ENCODE assay signal across 13 cellular contexts in the genomic region with DNA sequence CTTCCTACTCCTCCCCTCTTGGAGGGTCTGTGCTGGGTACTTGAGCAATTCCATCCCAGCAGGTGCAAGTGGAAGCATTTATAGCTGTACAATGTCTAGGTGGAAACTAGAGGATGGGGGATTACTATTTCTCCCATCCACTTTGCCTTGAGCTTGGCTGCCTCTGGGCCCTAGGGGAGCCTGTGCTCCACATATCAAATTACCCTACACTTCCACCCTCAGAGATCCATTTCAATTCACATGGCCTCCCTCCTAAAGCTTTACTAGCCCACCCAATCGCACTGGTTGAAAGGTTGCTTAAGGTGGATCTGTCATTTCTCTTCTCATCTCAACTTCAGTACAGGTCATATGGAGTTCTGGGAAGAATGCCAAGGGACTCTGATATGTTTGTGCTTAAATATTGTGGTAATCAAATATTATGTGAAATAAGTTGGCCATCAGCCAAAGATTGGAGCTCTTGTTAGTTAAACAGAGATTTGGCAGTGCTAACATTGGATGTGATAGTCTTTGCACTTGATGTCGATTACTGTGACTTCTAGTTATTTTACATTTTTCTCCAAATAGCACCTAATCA. TPM values are rescaled to one million over a fixed set of nuclear protein-coding genes. Genes with fewer than 3 reads are reported as not detected.
A peak's percentile ranks its signal among the peaks of the same experiment; 100 is the strongest.
DNase-seq lines count a peak whose midpoint lies in the region; ATAC-seq and TF ChIP-seq lines count a peak whose summit lies in the region.
"Had no signal": no experiment of that assay in that cellular context is flagged by ENCODE, and none has a peak within 500 bp of the region (broad histone marks: within the 10 kb centered on the region; RNA-seq: fewer than 3 reads in every experiment).

No MANE protein-coding gene starts in this region.

- H3K4me3 ChIP-seq in adrenal gland = no peak overlapping the region
- H3K4me3 ChIP-seq in spleen = no peak overlapping the region
- H3K4me3 ChIP-seq: thoracic aorta had no signal

- no peak for TF ChIP-seq POLR2A in adrenal gland (IDR thresholded peaks at IDR 0.05)
- TF ChIP-seq POLR2A in spleen (IDR thresholded peaks at IDR 0.05) = no peak

- H3K9me3 ChIP-seq in adrenal gland (replicated peaks in 1 of 3) (no peaks in the 10 kb centered on the region), spleen (no peaks in the 10 kb centered on the region)
- H3K9me3 ChIP-seq: neutrophil, thoracic aorta had no signal

- POLR2A ChIA-PET in activated CD4-positive, alpha-beta T cell treated with anti-CD3 and anti-CD28 coated beads, Interleukin-2, amount 10 ng/mL, durations not matched to agents 7 days and 5 days (lab: Charles Lee) = interaction anchor here (0.5 kb wide), 1 partner anchor 41 kb away, joined by 8 read pairs; no protein-coding TSS in a partner anchor

- 58 to 83% (median 61%) methylated on average over 2 of the region's 2 CpGs for WGBS in adrenal gland, 4 donors
- 77 to 90% (median 86%) methylated on average over 2 of the region's 2 CpGs for WGBS in spleen, 5 donors

- peak overlapping the region; percentile 57 for H3K27ac Mint-ChIP-seq in activated CD4-positive, alpha-beta T cell treated with anti-CD3 and anti-CD28 coated beads, Interleukin-2, amount 10 ng/mL, durations not matched to agents 7 days and 5 days
- H3K27ac Mint-ChIP-seq: WTC11 had no signal

- H3K4me1 Mint-ChIP-seq in activated CD4-positive, alpha-beta T cell treated with anti-CD3 and anti-CD28 coated beads, Interleukin-2, amount 10 ng/mL, durations not matched to agents 7 days and 5 days = peaks cover 46% of the 10 kb centered on the region

- peak overlapping the region in 4 of 5 donors; percentile 45 to 74 (median 55) for H3K27ac ChIP-seq in adrenal gland
- peak overlapping the region in 2 of 8 donors; percentile 11 to 51 for H3K27ac ChIP-seq in spleen
- H3K27ac ChIP-seq: neutrophil, thoracic aorta had no signal

- no peaks in the 10 kb centered on the region for H3K27me3 ChIP-seq in adrenal gland
- H3K27me3 ChIP-seq in spleen (replicated peaks in 1 of 7) = no peaks in the 10 kb centered on the region
- H3K27me3 ChIP-seq: neutrophil had no signal

- ATAC-seq in left cardiac atrium = no peak
- ATAC-seq: WTC11 had no signal

- no peaks in the 10 kb centered on the region for H3K9me3 Mint-ChIP-seq in activated CD4-positive, alpha-beta T cell treated with anti-CD3 and anti-CD28 coated beads, Interleukin-2, amount 10 ng/mL, durations not matched to agents 7 days and 5 days
- H3K9me3 Mint-ChIP-seq: WTC11 had no signal

- no peak for DNase-seq in activated CD4-positive, alpha-beta T cell treated with anti-CD3 and anti-CD28 coated beads, Interleukin-2, amount 10 ng/mL, durations not matched to agents 7 days and 5 days
- no peak for DNase-seq in activated CD4-positive, alpha-beta T cell treated with anti-CD3 and anti-CD28 coated beads for 48 hours
- DNase-seq in NCI-H2196 treated with DMSO at 0.1 percent for 48 hours (lab: John Stamatoyannopoulos, UW; ENCODE audit: unreplicated experiment) (peak; percentile 46), adrenal gland (no peak), spleen (peak; percentile 15), SIG-M5 treated with dmso at 0.1 percent for 504 hours (lab: John Stamatoyannopoulos, UW; ENCODE audit: unreplicated experiment) (no peak), germinal center (ENCODE audit: low spot score) (no peak), left cardiac atrium (no peak)
- DNase-seq: anterior cingulate cortex; stimulated activated CD4-positive, alpha-beta T cell treated with anti-CD3 and anti-CD28 coated beads, Interleukin-4, amount 100 ng/mL, for 4 hours had no signal

- H3K27me3 Mint-ChIP-seq in activated CD4-positive, alpha-beta T cell treated with anti-CD3 and anti-CD28 coated beads, Interleukin-2, amount 10 ng/mL, durations not matched to agents 7 days and 5 days = no peaks in the 10 kb centered on the region

- H3K4me1 ChIP-seq in adrenal gland (replicated peaks in 1 of 2) (peaks cover 4 to 32% of the 10 kb centered on the region in 2 donors), spleen (peaks cover 3 to 53% (median 34%) of the 10 kb centered on the region in 6 donors)

- H3K36me3 ChIP-seq in adrenal gland (replicated peaks in 1 of 2) = peaks cover 0 to 5% of the 10 kb centered on the region in 2 donors
- H3K36me3 ChIP-seq in spleen = peaks cover 0 to 74% (median 30%) of the 10 kb centered on the region in 6 donors
- H3K36me3 ChIP-seq: thoracic aorta had no signal

- no peak overlapping the region for H3K4me3 Mint-ChIP-seq in activated CD4-positive, alpha-beta T cell treated with anti-CD3 and anti-CD28 coated beads, Interleukin-2, amount 10 ng/mL, durations not matched to agents 7 days and 5 days
- H3K4me3 Mint-ChIP-seq: WTC11 had no signal

- peaks cover 41% of the 10 kb centered on the region for H3K36me3 Mint-ChIP-seq in activated CD4-positive, alpha-beta T cell treated with anti-CD3 and anti-CD28 coated beads, Interleukin-2, amount 10 ng/mL, durations not matched to agents 7 days and 5 days (ENCODE audit: low read depth)

- intact Hi-C loops in adrenal gland (cut with DNase I) (no loop called here), spleen (cut with DNase I; ENCODE audit: low total_unique reads) (no loop called here), left cardiac atrium (cut with DNase I) (no loop called here)

- TF ChIP-seq CTCF in adrenal gland (IDR thresholded peaks at IDR 0.05) (no peak), spleen (IDR thresholded peaks at IDR 0.05 in 8 of 11, conservative IDR thresholded peaks at IDR 0.05 in 3 of 11) (no peak)

- CTCF ChIA-PET in activated CD4-positive, alpha-beta T cell treated with anti-CD3 and anti-CD28 coated beads, Interleukin-2, amount 10 ng/mL, durations not matched to agents 7 days and 5 days (lab: Charles Lee) = interaction anchor here (1.0 to 2.9 kb wide), 6 partner anchors 10 to 82 kb away, joined by 3 to 16 read pairs (median 4); a partner anchor contains a TSS

RNA-seq across cellular contexts. Expression of a gene that starts 20.6 kb away (rescaled TPM):
- 100 to 1,000 TPM; 298 to 329 TPM for total RNA-seq in activated CD4-positive, alpha-beta T cell treated with anti-CD3 and anti-CD28 coated beads, Interleukin-2, amount 10 ng/mL, durations not matched to agents 7 days and 5 days
- 100 to 1,000 TPM in 7 of 8 donors, 10 to 100 TPM in 1; 86.5 to 204 (median 128) TPM for total RNA-seq in adrenal gland
- 100 to 1,000 TPM in 1 of 3 donors, 10 to 100 TPM in 2; 42.4 to 332 (median 78.6) TPM for polyA plus RNA-seq in adrenal gland
- total RNA-seq in spleen = 100 to 1,000 TPM in 3 of 7 donors, 10 to 100 TPM in 4; 94.7 to 139 (median 99.8) TPM
- polyA plus RNA-seq in spleen = 10 to 100 TPM; 45.1 to 58.2 (median 50.8) TPM
- total RNA-seq in left cardiac atrium = 10 to 100 TPM; 10.6 to 19.6 TPM

Comparison
In these comparisons a context has a peak if more than half of its experiments do, and no peak if none do; other contexts are left out.
1. DNase-seq: peak in NCI-H2196 treated with DMSO at 0.1 percent for 48 hours (single experiment) and spleen (single experiment); none in activated CD4-positive, alpha-beta T cell treated with anti-CD3 and anti-CD28 coated beads, Interleukin-2, amount 10 ng/mL, durations not matched to agents 7 days and 5 days (single experiment), activated CD4-positive, alpha-beta T cell treated with anti-CD3 and anti-CD28 coated beads for 48 hours (single experiment), adrenal gland (0 of 7), SIG-M5 treated with dmso at 0.1 percent for 504 hours (single experiment), germinal center (single experiment) and left cardiac atrium (single experiment).
2. RNA of a gene that starts 20.6 kb away (total RNA-seq): 298 to 329 TPM in activated CD4-positive, alpha-beta T cell treated with anti-CD3 and anti-CD28 coated beads, Interleukin-2, amount 10 ng/mL, durations not matched to agents 7 days and 5 days, 86.5 to 204 TPM in adrenal gland and 94.7 to 139 TPM in spleen; 10.6 to 19.6 TPM in left cardiac atrium; every median in the first group is over 4 times any median in the second.